15 cellular contexts compared by ENCODE assay signal in the genomic region with DNA sequence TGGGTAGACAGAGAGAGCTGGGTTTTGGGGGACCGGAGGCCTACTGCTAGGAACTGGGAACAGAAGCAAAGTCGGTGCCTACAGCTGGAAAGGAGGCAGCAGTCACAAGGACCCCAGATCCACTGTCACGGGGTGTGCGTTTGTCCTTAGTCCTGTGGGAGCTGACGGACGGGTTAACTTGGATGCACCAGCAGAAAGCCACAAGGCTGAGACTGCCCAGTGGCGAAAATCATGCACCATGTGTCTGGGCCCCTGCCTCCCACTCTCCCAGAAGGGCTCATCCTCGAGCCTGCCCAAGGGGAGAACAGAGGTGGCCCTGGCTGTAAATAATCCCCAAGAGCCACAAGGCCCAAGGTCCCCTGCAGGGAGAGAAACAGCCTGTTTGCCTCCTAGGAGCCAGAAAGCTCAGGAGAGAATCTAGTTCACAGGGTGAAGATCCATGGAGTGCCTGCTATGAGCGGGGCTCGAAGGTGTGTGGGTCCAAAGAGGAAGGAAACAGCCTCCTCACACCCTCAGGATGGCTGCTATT. TPM values are rescaled to one million over a fixed set of nuclear protein-coding genes. Genes with fewer than 3 reads are reported as not detected.
A peak's percentile ranks its signal among the peaks of the same experiment; 100 is the strongest.
DNase-seq lines count a peak whose midpoint lies in the region; ATAC-seq and TF ChIP-seq lines count a peak whose summit lies in the region.
"Had no signal": no experiment of that assay in that cellular context is flagged by ENCODE, and none has a peak within 500 bp of the region (broad histone marks: within the 10 kb centered on the region; RNA-seq: fewer than 3 reads in every experiment).

No MANE protein-coding gene starts in this region.

- DNase-seq in left ventricle myocardium inferior = no peak
- DNase-seq in Right ventricle myocardium inferior (ENCODE audit: missing footprints) = no peak
- DNase-seq in PC-9 = peak in 1 of 2 experiments; percentile 21
- no peak for DNase-seq in neural progenitor cell (ENCODE audit: low spot score)
- DNase-seq in NCI-H446 (lab: John Stamatoyannopoulos, UW) = no peak
- no peak for DNase-seq in Calu3
- DNase-seq: DND-41, NCI-H1092 treated with DMSO at 0.1 percent for 48 hours, NCI-H146, NCI-H2081, NCI-H2171 treated with DMSO at 0.1 percent for 48 hours had no signal

- H3K27me3 ChIP-seq in left ventricle myocardium inferior (ENCODE audit: low read depth) (peaks cover 21% of the 10 kb centered on the region), PC-9 (ENCODE audit: insufficient read depth, low read depth) (no peaks in the 10 kb centered on the region), neural progenitor cell (no peaks in the 10 kb centered on the region)

- H3K36me3 Mint-ChIP-seq in neural progenitor cell (no peaks in the 10 kb centered on the region), Calu3 (ENCODE audit: insufficient read depth, unreplicated experiment) (peaks cover 8% of the 10 kb centered on the region)
- H3K36me3 Mint-ChIP-seq in stimulated activated memory B cell treated with anti-CD40 and anti-IgM and Interleukin-4, amounts not matched to agents 10 μg/mL and 1 μg/mL and 100 μg/mL, for 72 hours = no peaks in the 10 kb centered on the region

- peaks cover 47% of the 10 kb centered on the region for H3K4me1 Mint-ChIP-seq in neural progenitor cell
- no peaks in the 10 kb centered on the region for H3K4me1 Mint-ChIP-seq in stimulated activated memory B cell treated with anti-CD40 and anti-IgM and Interleukin-4, amounts not matched to agents 10 μg/mL and 1 μg/mL and 100 μg/mL, for 72 hours
- peaks cover 30% of the 10 kb centered on the region for H3K4me1 Mint-ChIP-seq in Calu3 (ENCODE audit: low read depth, unreplicated experiment)

- intact Hi-C loops in left ventricle myocardium inferior (cut with micrococcal nuclease) (no loop called here), Right ventricle myocardium inferior (cut with DNase I) (no loop called here), PC-9 (cut with micrococcal nuclease; ENCODE audit: unreplicated experiment) (no loop called here), Calu3 (cut with micrococcal nuclease; ENCODE audit: unreplicated experiment) (no loop called here)

- H3K4me3 Mint-ChIP-seq in neural progenitor cell (no peak overlapping the region), Calu3 (ENCODE audit: low read depth, unreplicated experiment) (no peak overlapping the region)
- H3K4me3 Mint-ChIP-seq in stimulated activated memory B cell treated with anti-CD40 and anti-IgM and Interleukin-4, amounts not matched to agents 10 μg/mL and 1 μg/mL and 100 μg/mL, for 72 hours = no peak overlapping the region

- H3K9me3 Mint-ChIP-seq in neural progenitor cell (no peaks in the 10 kb centered on the region), Calu3 (ENCODE audit: low read depth, unreplicated experiment) (no peaks in the 10 kb centered on the region)
- peaks cover 6% of the 10 kb centered on the region for H3K9me3 Mint-ChIP-seq in stimulated activated memory B cell treated with anti-CD40 and anti-IgM and Interleukin-4, amounts not matched to agents 10 μg/mL and 1 μg/mL and 100 μg/mL, for 72 hours

- no peak for TF ChIP-seq CTCF in left ventricle myocardium inferior (IDR thresholded peaks at IDR 0.05; ENCODE audit: borderline replicate concordance)
- TF ChIP-seq CTCF in PC-9 (conservative IDR thresholded peaks at IDR 0.05) = no peak
- no peak for TF ChIP-seq CTCF in neural progenitor cell (IDR thresholded peaks at IDR 0.05)
- no peak for TF ChIP-seq CTCF in Calu3 (IDR thresholded peaks at IDR 0.05; ENCODE audit: unreplicated experiment)

- H3K4me2 ChIP-seq in PC-9 (peak overlapping the region; percentile 96), neural progenitor cell (no peak overlapping the region)

- H3K9ac ChIP-seq in neural progenitor cell = no peak overlapping the region

- CTCF ChIA-PET in PC-9 (lab: Charles Lee) = interaction anchor here (0.5 to 1.1 kb wide), 2 partner anchors 52 to 158 kb away, joined by 3 read pairs; no protein-coding TSS in a partner anchor
- CTCF ChIA-PET in Calu3 (lab: Charles Lee) = no interaction called here

- POLR2A ChIA-PET in PC-9 (lab: Charles Lee; ENCODE audit: unreplicated experiment) = interaction anchor here (0.6 kb wide), 1 partner anchor 437 kb away, joined by 4 read pairs; no protein-coding TSS in a partner anchor

- H4K20me1 ChIP-seq in PC-9 (ENCODE audit: insufficient read depth) (no peaks in the 10 kb centered on the region), neural progenitor cell (ENCODE audit: low read depth) (no peaks in the 10 kb centered on the region)

- BruUV-seq in PC-9 (replicated peaks; lab: Mats Ljungman, UMichigan) = no TSS peak
- BruUV-seq in Calu3 (replicated peaks; lab: Mats Ljungman, UMichigan) = no TSS peak

- H3K27ac Mint-ChIP-seq in neural progenitor cell = no peak overlapping the region
- peak overlapping the region; percentile 16 for H3K27ac Mint-ChIP-seq in stimulated activated memory B cell treated with anti-CD40 and anti-IgM and Interleukin-4, amounts not matched to agents 10 μg/mL and 1 μg/mL and 100 μg/mL, for 72 hours
- H3K27ac Mint-ChIP-seq in Calu3 (ENCODE audit: unreplicated experiment) = no peak overlapping the region

- no peak for ATAC-seq in Right ventricle myocardium inferior
- ATAC-seq in stimulated activated memory B cell treated with anti-CD40 and anti-IgM and Interleukin-4, amounts not matched to agents 10 μg/mL and 1 μg/mL and 100 μg/mL, for 72 hours = no peak
- ATAC-seq in GM18498 (IDR thresholded peaks at IDR 0.05; ENCODE audit: unreplicated experiment) = no peak
- ATAC-seq: K562 had no signal

- peaks cover 4% of the 10 kb centered on the region for H3K27me3 Mint-ChIP-seq in neural progenitor cell (ENCODE audit: insufficient read depth, low read depth)
- no peaks in the 10 kb centered on the region for H3K27me3 Mint-ChIP-seq in stimulated activated memory B cell treated with anti-CD40 and anti-IgM and Interleukin-4, amounts not matched to agents 10 μg/mL and 1 μg/mL and 100 μg/mL, for 72 hours
- H3K27me3 Mint-ChIP-seq in Calu3 (ENCODE audit: unreplicated experiment) = no peaks in the 10 kb centered on the region

- H3K9me3 ChIP-seq in left ventricle myocardium inferior (replicated peaks) (no peaks in the 10 kb centered on the region), PC-9 (ENCODE audit: insufficient read depth, low read depth) (no peaks in the 10 kb centered on the region), neural progenitor cell (ENCODE audit: low read depth) (no peaks in the 10 kb centered on the region)
- H3K9me3 ChIP-seq: HAP-1 had no signal

- no peaks in the 10 kb centered on the region for H3K36me3 ChIP-seq in left ventricle myocardium inferior
- H3K36me3 ChIP-seq in PC-9 (ENCODE audit: low read depth) = no peaks in the 10 kb centered on the region
- no peaks in the 10 kb centered on the region for H3K36me3 ChIP-seq in neural progenitor cell
- H3K36me3 ChIP-seq: HAP-1 had no signal

- H3F3A ChIP-seq in PC-9 (ENCODE audit: insufficient read depth, low read depth) (peaks cover 64% of the 10 kb centered on the region), neural progenitor cell (ENCODE audit: low read depth) (peaks cover 38% of the 10 kb centered on the region)

- H2AFZ ChIP-seq in PC-9 (no peak overlapping the region), neural progenitor cell (replicated peaks) (peak overlapping the region; percentile 47)

- H3K27ac ChIP-seq in left ventricle myocardium inferior (replicated peaks) (peak overlapping the region; percentile 73), PC-9 (peak overlapping the region; percentile 95), neural progenitor cell (no peak overlapping the region)

- peaks cover 35% of the 10 kb centered on the region for H3K4me1 ChIP-seq in left ventricle myocardium inferior
- H3K4me1 ChIP-seq in PC-9 (replicated peaks; ENCODE audit: insufficient read depth) = peaks cover 98% of the 10 kb centered on the region
- peaks cover 42% of the 10 kb centered on the region for H3K4me1 ChIP-seq in neural progenitor cell

- H3K79me2 ChIP-seq in PC-9 (ENCODE audit: low read depth) (peaks cover 10% of the 10 kb centered on the region; the same call in 1 of the 2 replicates), neural progenitor cell (ENCODE audit: low read depth) (no peaks in the 10 kb centered on the region)

- no peaks in the 10 kb centered on the region for H3K9me2 ChIP-seq in PC-9 (ENCODE audit: insufficient read depth)

- H3K4me3 ChIP-seq in left ventricle myocardium inferior (peak overlapping the region; percentile 11), PC-9 (no peak overlapping the region; the same call in 1 of the 2 replicates), neural progenitor cell (no peak overlapping the region)
- H3K4me3 ChIP-seq: HAP-1, K562 had no signal

RNA-seq across cellular contexts. Expression of a gene that starts 11.7 kb away (rescaled TPM):
- total RNA-seq in left ventricle myocardium inferior = 45.8 TPM
- total RNA-seq in Right ventricle myocardium inferior = 52.0 TPM
- total RNA-seq in PC-9 (2021) = 74.2 and 86.6 TPM in 2 replicates
- 55.3 and 79.8 TPM in 2 replicates for total RNA-seq in neural progenitor cell (ENCODE audit: low replicate concordance)
- 40.2 and 41.3 TPM in 2 replicates for total RNA-seq in Calu3 (2022)

RNA-seq across cellular contexts. Expression of a gene that starts 17.8 kb away (rescaled TPM):
- 21.0 TPM for total RNA-seq in left ventricle myocardium inferior
- 20.6 TPM for total RNA-seq in Right ventricle myocardium inferior
- 23.5 and 30.3 TPM in 2 replicates for total RNA-seq in PC-9 (2021)
- 11.1 and 15.3 TPM in 2 replicates for total RNA-seq in neural progenitor cell (ENCODE audit: low replicate concordance)
- total RNA-seq in Calu3 (2022) = 42.0 and 42.8 TPM in 2 replicates
